In genomic region chr12:56518570-56518969, GRCh38 we compare ENCODE assay signal across 18 cellular contexts. TPM values are rescaled to one million over a fixed set of nuclear protein-coding genes. Genes with fewer than 3 reads are reported as not detected.
A peak's percentile ranks its signal among the peaks of the same experiment; 100 is the strongest.
DNase-seq lines count a peak whose midpoint lies in the region; ATAC-seq and TF ChIP-seq lines count a peak whose summit lies in the region.
"Had no signal": no experiment of that assay in that cellular context is flagged by ENCODE, and none has a peak within 500 bp of the region (broad histone marks: within the 10 kb centered on the region; RNA-seq: fewer than 3 reads in every experiment).

No MANE protein-coding gene starts in this region.

- H4K91ac ChIP-seq in mesenchymal stem cell (ENCODE audit: low read length): no peak overlapping the region

- no peak overlapping the region for H3K9ac ChIP-seq in mesenchymal stem cell (ENCODE audit: low read length)

- no peak overlapping the region for H2BK120ac ChIP-seq in mesenchymal stem cell (ENCODE audit: low read depth, low read length)

- no peak overlapping the region for H3K4me2 ChIP-seq in mesenchymal stem cell (ENCODE audit: low read length, poor library complexity, severe bottlenecking)

- H3K4me3 ChIP-seq in mesenchymal stem cell (ENCODE audit: insufficient read depth in 1 of 2, low read depth in 1 of 2, low read length in 2 of 2): no peak overlapping the region
- H3K4me3 ChIP-seq: HAP-1 had no signal

- H3K27me3 ChIP-seq in mesenchymal stem cell (ENCODE audit: control insufficient read depth in 1 of 2, insufficient read depth in 1 of 2, low read length in 2 of 2): no peaks in the 10 kb centered on the region

- no peak overlapping the region for H3K4ac ChIP-seq in mesenchymal stem cell (ENCODE audit: low read depth in 1 of 2, low read length in 2 of 2)

- peak overlapping the region; percentile 9 for H4K8ac ChIP-seq in mesenchymal stem cell (ENCODE audit: low read length)

- no peaks in the 10 kb centered on the region for H3K9me3 Mint-ChIP-seq in chondrocyte (ENCODE audit: low read depth)
- H3K9me3 Mint-ChIP-seq in CD14-positive monocyte: peaks cover 0 to 3% (median 0%) of the 10 kb centered on the region in 7 donors
- H3K9me3 Mint-ChIP-seq: CD4-positive, alpha-beta T cell; stimulated activated naive B cell treated with anti-CD40 and anti-IgM and Interleukin-4, amounts not matched to agents 10 μg/mL and 1 μg/mL and 100 μg/mL, for 72 hours had no signal

- WGBS in mesenchymal stem cell: no CpG with 5 or more reads among the region's 2 CpGs

- H3K4me1 Mint-ChIP-seq in chondrocyte (ENCODE audit: low read depth): peaks cover 46% of the 10 kb centered on the region
- H3K4me1 Mint-ChIP-seq in CD14-positive monocyte: peaks cover 49% of the 10 kb centered on the region

- no peak for ATAC-seq in GM18868 (IDR thresholded peaks at IDR 0.05; ENCODE audit: unreplicated experiment)
- ATAC-seq: stimulated activated naive B cell treated with anti-CD40 and anti-IgM and Interleukin-4, amounts not matched to agents 10 μg/mL and 1 μg/mL and 100 μg/mL, for 72 hours had no signal

- H3K23ac ChIP-seq in mesenchymal stem cell (ENCODE audit: low read length in 2 of 2): no peak overlapping the region

- no peak overlapping the region for H3K14ac ChIP-seq in mesenchymal stem cell (ENCODE audit: low read length in 2 of 2)

- no peak overlapping the region for H3K27ac ChIP-seq in mesenchymal stem cell (ENCODE audit: low read length, poor library complexity, severe bottlenecking)

- no peaks in the 10 kb centered on the region for H3K36me3 Mint-ChIP-seq in chondrocyte (ENCODE audit: low read depth)
- H3K36me3 Mint-ChIP-seq in CD14-positive monocyte: no peaks in the 10 kb centered on the region
- H3K36me3 Mint-ChIP-seq: stimulated activated naive B cell treated with anti-CD40 and anti-IgM and Interleukin-4, amounts not matched to agents 10 μg/mL and 1 μg/mL and 100 μg/mL, for 72 hours had no signal

- no peaks in the 10 kb centered on the region for H3K9me3 ChIP-seq in mesenchymal stem cell (ENCODE audit: control insufficient read depth, low read length)
- H3K9me3 ChIP-seq: HAP-1 had no signal

- peak overlapping the region; percentile 4 for H2AFZ ChIP-seq in mesenchymal stem cell (ENCODE audit: low read depth, low read length)

- no peaks in the 10 kb centered on the region for H3K36me3 ChIP-seq in mesenchymal stem cell (ENCODE audit: control insufficient read depth in 1 of 2, insufficient read depth in 2 of 2, low read depth in 1 of 2, low read length in 2 of 2)
- H3K36me3 ChIP-seq: HAP-1 had no signal

- DNase-seq in AG20443 (ENCODE audit: low spot score): peak; percentile 29
- peak; percentile 80 for DNase-seq in LoVo (ENCODE audit: low spot score)
- no peak for DNase-seq in chondrocyte (ENCODE audit: low spot score)
- DNase-seq in mesenchymal stem cell: peak; percentile 34
- no peak for DNase-seq in CD14-positive monocyte (ENCODE audit: low spot score)
- DNase-seq in middle frontal gyrus (ENCODE audit: extremely low spot score, low spot score): no peak
- no peak for DNase-seq in posterior cingulate gyrus
- DNase-seq: activated CD4-positive, alpha-beta T cell treated with anti-CD3 and anti-CD28 coated beads, Interleukin-2, amount 50 U/mL, for 48 hours; CD4-positive, alpha-beta T cell; GDM1; NCI-H1092; NCI-H446 treated with DMSO at 0.1 percent for 48 hours; retina; stimulated activated CD4-positive, alpha-beta T cell treated with anti-CD3 and anti-CD28 coated beads, Interleukin-4, amount 100 ng/mL, for 4 hours; stimulated activated naive B cell treated with anti-CD40 and anti-IgM and Interleukin-4, amounts not matched to agents 10 μg/mL and 1 μg/mL and 100 μg/mL, for 72 hours; T-helper 9 cell had no signal

- H3K4me3 Mint-ChIP-seq in chondrocyte (ENCODE audit: unreplicated experiment) (no peak overlapping the region), CD14-positive monocyte (peak overlapping the region in 1 of 2 donors; percentile 72)
- H3K4me3 Mint-ChIP-seq: CD4-positive, alpha-beta T cell; stimulated activated naive B cell treated with anti-CD40 and anti-IgM and Interleukin-4, amounts not matched to agents 10 μg/mL and 1 μg/mL and 100 μg/mL, for 72 hours had no signal

- H3K79me1 ChIP-seq in mesenchymal stem cell (replicated peaks; ENCODE audit: low read length, poor library complexity, severe bottlenecking): no peaks in the 10 kb centered on the region

- TF ChIP-seq CTCF in chondrocyte (IDR thresholded peaks at IDR 0.05) (no peak), CD14-positive monocyte (IDR thresholded peaks at IDR 0.05) (no peak)

- H2BK5ac ChIP-seq in mesenchymal stem cell (ENCODE audit: low read depth, low read length, poor library complexity, severe bottlenecking): no peak overlapping the region

- no peaks in the 10 kb centered on the region for H3K27me3 Mint-ChIP-seq in chondrocyte (ENCODE audit: low read depth)
- no peaks in the 10 kb centered on the region for H3K27me3 Mint-ChIP-seq in CD14-positive monocyte (ENCODE audit: low read depth in 3 of 3)
- H3K27me3 Mint-ChIP-seq: stimulated activated naive B cell treated with anti-CD40 and anti-IgM and Interleukin-4, amounts not matched to agents 10 μg/mL and 1 μg/mL and 100 μg/mL, for 72 hours had no signal

- H2AK5ac ChIP-seq in mesenchymal stem cell (ENCODE audit: low read length, severe bottlenecking): no peak overlapping the region

- no peak overlapping the region for H2BK15ac ChIP-seq in mesenchymal stem cell (ENCODE audit: low read depth, poor library complexity, severe bottlenecking)

- H3K4me1 ChIP-seq in mesenchymal stem cell (ENCODE audit: control insufficient read depth, insufficient read depth, low read depth, low read length): peaks cover 3% of the 10 kb centered on the region

- H2BK12ac ChIP-seq in mesenchymal stem cell (ENCODE audit: low read length in 2 of 2): no peak overlapping the region

- intact Hi-C loops in CD14-positive monocyte (cut with micrococcal nuclease) (no loop called here), posterior cingulate gyrus (cut with DNase I) (no loop called here)

- H3K27ac Mint-ChIP-seq in chondrocyte (ENCODE audit: unreplicated experiment) (peak overlapping the region; percentile 7), CD14-positive monocyte (peak overlapping the region in 1 of 7 donors; percentile 28)
- H3K27ac Mint-ChIP-seq: CD4-positive, alpha-beta T cell; stimulated activated naive B cell treated with anti-CD40 and anti-IgM and Interleukin-4, amounts not matched to agents 10 μg/mL and 1 μg/mL and 100 μg/mL, for 72 hours had no signal

- H3K18ac ChIP-seq in mesenchymal stem cell (ENCODE audit: low read depth in 1 of 2, low read length in 2 of 2): no peak overlapping the region

RNA-seq across cellular contexts. Expression of gene RBMS2, which starts 3.0 kb away (rescaled TPM):
- total RNA-seq in chondrocyte: 57.0 to 65.3 TPM (median 57.6 TPM) in 3 replicates
- polyA plus RNA-seq in mesenchymal stem cell (2013, experiment 1 of 2): 49.5 TPM
- polyA plus RNA-seq in mesenchymal stem cell (2013, experiment 2 of 2): 48.4 TPM
- 1 to 10 TPM; 5.1 to 6.5 TPM for polyA plus RNA-seq in CD14-positive monocyte

RNA-seq across cellular contexts. Expression of gene GLS2, which starts 30.6 kb away (rescaled TPM):
- 0.25 to 0.54 TPM in 2 of 3 replicates, not detected in the other for total RNA-seq in chondrocyte
- polyA plus RNA-seq in mesenchymal stem cell (2013, experiment 1 of 2): not detected
- not detected for polyA plus RNA-seq in mesenchymal stem cell (2013, experiment 2 of 2)
- polyA plus RNA-seq in CD14-positive monocyte: not detected

RNA-seq across cellular contexts. Expression of gene SPRYD4, which starts 50.2 kb away (rescaled TPM):
- 1.5 to 2.7 TPM (median 1.6 TPM) in 3 replicates for total RNA-seq in chondrocyte
- polyA plus RNA-seq in mesenchymal stem cell (2013, experiment 1 of 2): 1.1 TPM
- 1.1 TPM for polyA plus RNA-seq in mesenchymal stem cell (2013, experiment 2 of 2)
- polyA plus RNA-seq in CD14-positive monocyte: 1 to 10 TPM; 1.3 to 1.4 TPM

Comparison
In these comparisons a context has a peak if more than half of its experiments do, and no peak if none do; other contexts are left out.
1. DNase-seq: peak in AG20443 (single experiment), LoVo (single experiment) and mesenchymal stem cell (single experiment); none in chondrocyte (single experiment), CD14-positive monocyte (single experiment), middle frontal gyrus (single experiment) and posterior cingulate gyrus (0 of 10).